In the genomic region with DNA sequence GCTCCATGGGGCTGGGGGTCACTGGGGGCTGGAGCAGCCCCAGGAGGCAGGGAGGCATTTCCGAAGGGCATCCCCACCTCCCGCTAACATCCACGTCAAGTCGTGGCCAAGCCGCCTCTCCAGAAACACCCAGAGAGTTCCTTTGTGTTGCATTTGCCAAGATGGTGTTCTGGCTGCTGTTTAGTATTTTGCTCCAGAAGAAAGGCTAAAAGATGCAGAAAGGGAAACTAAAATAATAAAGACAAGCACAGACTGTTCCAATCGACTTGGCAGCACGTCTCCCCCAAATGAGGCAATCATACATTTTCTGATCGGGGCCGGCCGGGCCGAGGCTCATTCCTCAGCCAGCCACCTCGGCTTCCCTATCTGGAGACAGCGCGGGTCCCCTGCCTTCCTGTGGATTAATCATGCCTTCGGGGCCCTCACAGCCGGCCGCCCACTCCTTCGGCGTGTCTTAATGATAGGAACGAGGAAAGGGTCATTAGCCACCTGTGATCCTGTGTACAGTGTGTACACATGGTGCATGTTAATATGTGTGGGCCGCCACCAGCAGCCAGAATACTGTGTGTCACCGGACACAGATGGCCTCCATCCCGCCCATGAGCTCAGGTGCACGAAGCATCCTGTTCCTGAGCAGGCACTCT, we compare ENCODE assay signal across 15 cellular contexts.
DNase-seq lines count a peak whose midpoint lies in the region; TF ChIP-seq lines count a peak whose summit lies in the region.
"Had no signal": no experiment of that assay in that cellular context is flagged by ENCODE, and none has a peak within 500 bp of the region (broad histone marks: within the 10 kb centered on the region; RNA-seq: fewer than 3 reads in every experiment).

No MANE protein-coding gene starts in this region.

- no peak overlapping the region for H3K4ac ChIP-seq in mesenchymal stem cell (ENCODE audit: low read depth in 1 of 2, low read length in 2 of 2)

- in situ Hi-C loops in transverse colon (cut with MboI; ENCODE audit: low pct_ligation_motif_present in 1 of 4, low pct_unique_long_range_greater_than_20kb in 1 of 4, low sequenced_read_pairs in 3 of 4) = no loop called here

- no peak for TF ChIP-seq POLR2A in transverse colon (IDR thresholded peaks at IDR 0.05)

- H3K9ac ChIP-seq in mesenchymal stem cell (ENCODE audit: low read length) = peak overlapping the region; percentile 60

- H3K4me3 ChIP-seq in fibroblast of mammary gland (ENCODE audit: control insufficient read depth, low read depth, low read length) (no peak overlapping the region), mesenchymal stem cell (ENCODE audit: insufficient read depth in 1 of 2, low read depth in 1 of 2, low read length in 2 of 2) (peak overlapping the region in 1 of 2 experiments; percentile 62), transverse colon (no peak overlapping the region)

- H4K8ac ChIP-seq in mesenchymal stem cell (ENCODE audit: low read length) = no peak overlapping the region

- no peak overlapping the region for H2BK120ac ChIP-seq in mesenchymal stem cell (ENCODE audit: low read depth, low read length)

- peak in 2 of 3 experiments; percentile 70 to 90 for DNase-seq in NCI-H1417 (lab: John Stamatoyannopoulos, UW)
- DNase-seq in NCI-H1417 treated with DMSO at 0.1 percent for 48 hours (lab: John Stamatoyannopoulos, UW) = no peak
- DNase-seq in fibroblast of mammary gland (ENCODE audit: low read depth) = peak; percentile 61
- no peak for DNase-seq in mesenchymal stem cell
- peak; percentile 16 for DNase-seq in transverse colon
- no peak for DNase-seq in SK-N-DZ (ENCODE audit: low spot score)
- DNase-seq in activated CD4-positive, alpha-beta T cell treated with anti-CD3 and anti-CD28 coated beads for 1 hour = no peak
- no peak for DNase-seq in NCI-H510A treated with DMSO at 0.1 percent for 48 hours (lab: John Stamatoyannopoulos, UW)
- DNase-seq: 8988T; activated CD4-positive, alpha-beta T cell treated with anti-CD3 and anti-CD28 coated beads for 48 hours; CD8-positive, alpha-beta T cell; naive thymus-derived CD4-positive, alpha-beta T cell; NCI-H1092 treated with DMSO at 0.1 percent for 48 hours; stimulated activated CD4-positive, alpha-beta T cell treated with anti-CD3 and anti-CD28 coated beads, Interleukin-4, amount 100 ng/mL, for 4 hours; T-helper 2 cell had no signal

- H3K9me3 ChIP-seq in mesenchymal stem cell (ENCODE audit: control insufficient read depth, low read length) (no peaks in the 10 kb centered on the region), transverse colon (no peaks in the 10 kb centered on the region)

- H2BK5ac ChIP-seq in mesenchymal stem cell (ENCODE audit: low read depth, low read length, poor library complexity, severe bottlenecking) = no peak overlapping the region

- peak overlapping the region in 1 of 2 experiments; percentile 22 for H2BK12ac ChIP-seq in mesenchymal stem cell (ENCODE audit: low read length in 2 of 2)

- H3K36me3 ChIP-seq in mesenchymal stem cell (ENCODE audit: control insufficient read depth in 1 of 2, insufficient read depth in 2 of 2, low read depth in 1 of 2, low read length in 2 of 2) (no peaks in the 10 kb centered on the region), transverse colon (no peaks in the 10 kb centered on the region)

- 94% methylated on average over 24 of the region's 24 CpGs for WGBS in mesenchymal stem cell
- WGBS in transverse colon (ENCODE audit: low coverage in 1 of 2), 2 donors = 70 to 79% methylated on average over 2 to 24 of the region's 24 CpGs

- H3K27ac ChIP-seq in mesenchymal stem cell (ENCODE audit: low read length, poor library complexity, severe bottlenecking) (no peak overlapping the region), transverse colon (peak overlapping the region; percentile 11 to 69 (median 44))

- H3K4me1 ChIP-seq in mesenchymal stem cell (ENCODE audit: control insufficient read depth, insufficient read depth, low read depth, low read length) (peaks cover 11% of the 10 kb centered on the region), transverse colon (peaks cover 0 to 3% (median 0%) of the 10 kb centered on the region in 4 donors)

- H3K27me3 ChIP-seq in mesenchymal stem cell (ENCODE audit: control insufficient read depth in 1 of 2, insufficient read depth in 1 of 2, low read length in 2 of 2) (no peaks in the 10 kb centered on the region), transverse colon (no peaks in the 10 kb centered on the region)

- no peak overlapping the region for H3K23ac ChIP-seq in mesenchymal stem cell (ENCODE audit: low read length in 2 of 2)

- H3K14ac ChIP-seq in mesenchymal stem cell (ENCODE audit: low read length in 2 of 2) = no peak overlapping the region

- H3K79me1 ChIP-seq in mesenchymal stem cell (replicated peaks; ENCODE audit: low read length, poor library complexity, severe bottlenecking) = no peaks in the 10 kb centered on the region

- intact Hi-C loops in transverse colon (cut with DNase I; ENCODE audit: low total_unique reads) = no loop called here

- no peak overlapping the region for H2AFZ ChIP-seq in mesenchymal stem cell (ENCODE audit: low read depth, low read length)

- H4K91ac ChIP-seq in mesenchymal stem cell (ENCODE audit: low read length) = no peak overlapping the region

- no peak overlapping the region for H3K4me2 ChIP-seq in mesenchymal stem cell (ENCODE audit: low read length, poor library complexity, severe bottlenecking)

- no peak for TF ChIP-seq EP300 in transverse colon (IDR thresholded peaks at IDR 0.05; ENCODE audit: low read depth)

- TF ChIP-seq CTCF in fibroblast of mammary gland (conservative IDR thresholded peaks at IDR 0.05; ENCODE audit: control insufficient read depth, insufficient read depth, low read depth, low read length) (no peak), transverse colon (IDR thresholded peaks at IDR 0.05) (no peak)

- no peak overlapping the region for H3K18ac ChIP-seq in mesenchymal stem cell (ENCODE audit: low read depth in 1 of 2, low read length in 2 of 2)

- no peak overlapping the region for H2BK15ac ChIP-seq in mesenchymal stem cell (ENCODE audit: low read depth, poor library complexity, severe bottlenecking)

- H2AK5ac ChIP-seq in mesenchymal stem cell (ENCODE audit: low read length, severe bottlenecking) = no peak overlapping the region

Comparison
In these comparisons a context has a peak if more than half of its experiments do, and no peak if none do; other contexts are left out.
1. DNase-seq: peak in NCI-H1417 (2 of 3), fibroblast of mammary gland (single experiment) and transverse colon (single experiment); none in NCI-H1417 treated with DMSO at 0.1 percent for 48 hours (single experiment), mesenchymal stem cell (single experiment), SK-N-DZ (single experiment), activated CD4-positive, alpha-beta T cell treated with anti-CD3 and anti-CD28 coated beads for 1 hour (single experiment) and NCI-H510A treated with DMSO at 0.1 percent for 48 hours (single experiment).